ENCODE assay signal across 15 cellular contexts in the genomic region with DNA sequence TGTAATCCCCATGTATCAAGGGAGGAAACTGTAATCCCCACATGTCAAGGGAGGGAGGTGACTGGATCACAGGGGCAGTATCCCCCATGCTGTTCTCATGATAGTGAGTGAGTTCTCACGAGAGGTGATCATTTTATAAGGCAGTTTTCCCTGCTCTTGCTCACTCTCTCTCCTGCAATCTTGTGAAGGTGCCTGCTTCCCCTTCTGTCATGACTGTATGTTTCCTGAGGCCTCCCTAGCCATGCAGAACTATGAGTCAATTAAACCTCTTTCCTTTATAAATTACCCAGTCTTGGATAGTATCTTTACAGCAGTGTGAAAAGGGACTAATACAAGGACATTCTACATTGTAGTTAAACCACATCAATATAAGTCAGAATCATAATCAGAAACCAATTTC.
DNase-seq lines count a peak whose midpoint lies in the region; TF ChIP-seq lines count a peak whose summit lies in the region.
"Had no signal": no experiment of that assay in that cellular context is flagged by ENCODE, and none has a peak within 500 bp of the region (broad histone marks: within the 10 kb centered on the region; RNA-seq: fewer than 3 reads in every experiment).

No MANE protein-coding gene starts in this region.

- TF ChIP-seq CTCF in glutamatergic neuron (IDR thresholded peaks at IDR 0.05; ENCODE audit: partially characterized antibody, unreplicated experiment) (no peak), progenitor cell of endocrine pancreas (IDR thresholded peaks at IDR 0.05; ENCODE audit: unreplicated experiment) (no peak)

- H3K36me3 Mint-ChIP-seq in glutamatergic neuron (ENCODE audit: unreplicated experiment): peaks cover 20% of the 10 kb centered on the region
- H3K36me3 Mint-ChIP-seq in progenitor cell of endocrine pancreas (ENCODE audit: insufficient read depth): peaks cover 31% of the 10 kb centered on the region
- H3K36me3 Mint-ChIP-seq in activated naive CD4-positive, alpha-beta T cell treated with anti-CD3 and anti-CD28 coated beads, Interleukin-2, amount 10 ng/mL, durations not matched to agents 7 days and 5 days: peaks cover 15% of the 10 kb centered on the region

- DNase-seq in M059J (ENCODE audit: low read depth) (peak; percentile 51), dermis blood vessel endothelial cell (peak; percentile 47), glutamatergic neuron (no peak), progenitor cell of endocrine pancreas (ENCODE audit: low spot score, unreplicated experiment) (no peak), NCI-H748 treated with DMSO at 0.1 percent for 48 hours (lab: John Stamatoyannopoulos, UW) (no peak), SHP77 treated with DMSO at 0.1 percent for 48 hours (lab: John Stamatoyannopoulos, UW) (no peak), SW480 (ENCODE audit: low spot score) (no peak)
- no peak for DNase-seq in activated naive CD4-positive, alpha-beta T cell treated with anti-CD3 and anti-CD28 coated beads, Interleukin-2, amount 10 ng/mL, durations not matched to agents 7 days and 5 days
- DNase-seq: Calu3; CD4-positive, alpha-beta memory T cell; COR-L47; DMS153; DND-41; GOT3; HFFc6 had no signal

- H3K4me1 Mint-ChIP-seq in glutamatergic neuron (ENCODE audit: low read depth, unreplicated experiment) (no peaks in the 10 kb centered on the region), progenitor cell of endocrine pancreas (ENCODE audit: low read depth) (peaks cover 4% of the 10 kb centered on the region)
- peaks cover 3% of the 10 kb centered on the region for H3K4me1 Mint-ChIP-seq in activated naive CD4-positive, alpha-beta T cell treated with anti-CD3 and anti-CD28 coated beads, Interleukin-2, amount 10 ng/mL, durations not matched to agents 7 days and 5 days

- CTCF ChIA-PET in activated naive CD4-positive, alpha-beta T cell treated with anti-CD3 and anti-CD28 coated beads, Interleukin-2, amount 10 ng/mL, durations not matched to agents 7 days and 5 days (lab: Charles Lee): no interaction called here

- H3K27ac Mint-ChIP-seq in glutamatergic neuron (ENCODE audit: unreplicated experiment) (no peak overlapping the region), progenitor cell of endocrine pancreas (peak overlapping the region; percentile 49)
- no peak overlapping the region for H3K27ac Mint-ChIP-seq in activated naive CD4-positive, alpha-beta T cell treated with anti-CD3 and anti-CD28 coated beads, Interleukin-2, amount 10 ng/mL, durations not matched to agents 7 days and 5 days
- H3K27ac Mint-ChIP-seq: CD4-positive, alpha-beta memory T cell; HFFc6 had no signal

- H3K27me3 Mint-ChIP-seq in glutamatergic neuron (ENCODE audit: unreplicated experiment): peaks cover 2% of the 10 kb centered on the region
- H3K27me3 Mint-ChIP-seq in progenitor cell of endocrine pancreas: no peaks in the 10 kb centered on the region
- no peaks in the 10 kb centered on the region for H3K27me3 Mint-ChIP-seq in activated naive CD4-positive, alpha-beta T cell treated with anti-CD3 and anti-CD28 coated beads, Interleukin-2, amount 10 ng/mL, durations not matched to agents 7 days and 5 days
- H3K27me3 Mint-ChIP-seq: CD4-positive, alpha-beta memory T cell had no signal

- H3K4me3 Mint-ChIP-seq in glutamatergic neuron (ENCODE audit: unreplicated experiment): peak overlapping the region; percentile 30
- no peak overlapping the region for H3K4me3 Mint-ChIP-seq in progenitor cell of endocrine pancreas (ENCODE audit: low read depth)
- no peak overlapping the region for H3K4me3 Mint-ChIP-seq in activated naive CD4-positive, alpha-beta T cell treated with anti-CD3 and anti-CD28 coated beads, Interleukin-2, amount 10 ng/mL, durations not matched to agents 7 days and 5 days
- H3K4me3 Mint-ChIP-seq: HFFc6 had no signal

- peaks cover 2% of the 10 kb centered on the region for H3K9me3 Mint-ChIP-seq in glutamatergic neuron (ENCODE audit: unreplicated experiment)
- H3K9me3 Mint-ChIP-seq in progenitor cell of endocrine pancreas (ENCODE audit: low read depth): peaks cover 28% of the 10 kb centered on the region
- H3K9me3 Mint-ChIP-seq in activated naive CD4-positive, alpha-beta T cell treated with anti-CD3 and anti-CD28 coated beads, Interleukin-2, amount 10 ng/mL, durations not matched to agents 7 days and 5 days: peaks cover 23% of the 10 kb centered on the region

Comparison
In these comparisons a context has a peak if more than half of its experiments do, and no peak if none do; other contexts are left out.
1. DNase-seq: peak in M059J (single experiment) and dermis blood vessel endothelial cell (single experiment); none in glutamatergic neuron (single experiment), progenitor cell of endocrine pancreas (single experiment), NCI-H748 treated with DMSO at 0.1 percent for 48 hours (single experiment), activated naive CD4-positive, alpha-beta T cell treated with anti-CD3 and anti-CD28 coated beads, Interleukin-2, amount 10 ng/mL, durations not matched to agents 7 days and 5 days (single experiment), SHP77 treated with DMSO at 0.1 percent for 48 hours (single experiment) and SW480 (single experiment).